8 cellular contexts compared by ENCODE assay signal in the genomic region with DNA sequence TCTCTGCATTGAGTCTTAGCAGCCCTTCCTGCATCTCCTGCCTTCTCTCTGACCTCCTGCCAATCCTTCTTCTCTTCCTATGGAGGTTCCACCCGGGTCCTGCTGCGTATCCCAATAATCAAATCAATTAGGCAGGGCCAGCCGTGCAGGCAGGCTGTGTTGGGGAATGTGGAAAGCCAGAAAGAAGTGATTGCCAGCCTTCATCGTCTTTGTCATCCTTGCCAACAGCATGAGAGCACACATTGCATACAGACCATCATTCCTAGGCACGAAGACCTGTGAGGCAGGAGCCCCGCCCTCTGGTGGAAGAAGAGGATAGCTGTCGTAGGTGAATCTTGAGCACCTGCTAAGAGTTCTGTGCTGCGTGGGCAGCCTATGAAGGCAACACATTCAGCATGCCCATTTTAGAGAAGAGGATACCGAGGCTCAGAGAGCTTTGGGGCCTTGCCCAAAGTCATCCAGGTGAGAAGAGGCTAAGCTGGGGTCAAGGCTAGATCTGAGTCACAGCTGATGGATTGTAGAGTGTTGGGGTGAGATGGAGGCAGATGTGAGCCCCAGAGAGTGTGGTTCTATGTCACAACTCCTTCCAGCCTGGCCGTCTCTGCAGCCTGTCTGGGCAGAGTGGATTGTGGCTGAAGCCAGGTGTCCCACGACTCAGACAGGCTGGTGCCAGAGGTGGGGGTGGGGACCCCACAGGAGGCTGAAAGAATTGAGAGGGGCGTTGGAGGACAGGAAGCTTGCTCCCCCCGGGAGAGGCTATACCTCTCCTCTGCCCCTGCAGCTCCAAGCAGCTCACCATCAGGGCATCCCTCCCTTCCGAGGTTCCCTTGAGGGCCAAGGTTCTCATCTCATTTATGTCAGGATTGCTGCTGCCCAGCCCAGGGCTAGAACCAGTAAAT. TPM values are rescaled to one million over a fixed set of nuclear protein-coding genes. Genes with fewer than 3 reads are reported as not detected.
DNase-seq lines count a peak whose midpoint lies in the region; ATAC-seq and TF ChIP-seq lines count a peak whose summit lies in the region.
"Had no signal": no experiment of that assay in that cellular context is flagged by ENCODE, and none has a peak within 500 bp of the region (broad histone marks: within the 10 kb centered on the region; RNA-seq: fewer than 3 reads in every experiment).

No MANE protein-coding gene starts in this region.

- peak overlapping the region in 1 of 2 donors; percentile 91 for H3K27ac ChIP-seq in uterus

- peak; percentile 76 for TF ChIP-seq CTCF in GM06990 (IDR thresholded peaks at IDR 0.05; ENCODE audit: insufficient read depth, low read length, poor library complexity, severe bottlenecking)
- peak; percentile 14 for TF ChIP-seq CTCF in GM20000 (IDR thresholded peaks at IDR 0.05; ENCODE audit: extremely low read depth, missing control alignments)
- no peak for TF ChIP-seq CTCF in uterus (IDR thresholded peaks at IDR 0.05)

- H3K36me3 ChIP-seq in GM06990 (ENCODE audit: control insufficient read depth, insufficient read depth, low read length) (no peaks in the 10 kb centered on the region), uterus (no peaks in the 10 kb centered on the region)

- no peak for TF ChIP-seq POLR2A in GM18505 (IDR thresholded peaks at IDR 0.05; ENCODE audit: borderline replicate concordance, extremely low read depth, insufficient read depth, insufficient read length)
- no peak for TF ChIP-seq POLR2A in uterus (IDR thresholded peaks at IDR 0.05)

- H3K4me3 ChIP-seq in GM06990 (replicated peaks; ENCODE audit: low read depth, low read length) (no peak overlapping the region), uterus (no peak overlapping the region)

- H3K27me3 ChIP-seq in GM06990 (replicated peaks; ENCODE audit: control insufficient read depth, insufficient read depth, low read length) = no peaks in the 10 kb centered on the region; the same call in 1 of the 2 replicates
- no peaks in the 10 kb centered on the region for H3K27me3 ChIP-seq in uterus

- no peaks in the 10 kb centered on the region for H3K9me3 ChIP-seq in uterus

- ATAC-seq in left lobe of liver (peak; percentile 46), GM18505 (IDR thresholded peaks at IDR 0.05; ENCODE audit: unreplicated experiment) (no peak)

- DNase-seq in GM06990 (ENCODE audit: extremely low read depth, insufficient read length) (no peak), GM20000 (ENCODE audit: low spot score) (peak; percentile 39), SW480 (ENCODE audit: low spot score) (peak; percentile 30), left lobe of liver (ENCODE audit: low spot score) (peak; percentile 34), NOMO-1 (lab: John Stamatoyannopoulos, UW; ENCODE audit: unreplicated experiment in 2 of 2) (no peak), uterus (no peak)
- DNase-seq: aorta had no signal

- peaks cover 0 to 28% of the 10 kb centered on the region in 2 donors for H3K4me1 ChIP-seq in uterus

- intact Hi-C loops in uterus (cut with DNase I; ENCODE audit: low total_unique reads) = no loop called here

RNA-seq across cellular contexts. Expression of a gene that starts 12.7 kb away (rescaled TPM):
- total RNA-seq in left lobe of liver (4.7 TPM), uterus (10 to 100 TPM; 10.5 to 60.1 (median 16.0) TPM)

Comparison
In these comparisons a context has a peak if more than half of its experiments do, and no peak if none do; other contexts are left out.
1. DNase-seq: peak in GM20000 (single experiment), SW480 (single experiment) and left lobe of liver (single experiment); none in GM06990 (single experiment), NOMO-1 (0 of 2) and uterus (0 of 2).
2. CTCF ChIP-seq: peak in GM06990 (single experiment) and GM20000 (single experiment); none in uterus (0 of 4).